In genomic region chr21:21385404-21385803, GRCh38 we compare ENCODE assay signal across 29 cellular contexts.
"Had no signal": no experiment of that assay in that cellular context is flagged by ENCODE, and none has a peak within 500 bp of the region (broad histone marks: within the 10 kb centered on the region; RNA-seq: fewer than 3 reads in every experiment).

No MANE protein-coding gene starts in this region.

- H3K9me3 ChIP-seq: breast epithelium had no signal

- H3K9ac ChIP-seq: KMS-11 had no signal

- DNase-seq: activated B cell treated with CpG ODN at 0.5 μM for 24 hours; activated CD4-positive, alpha-beta memory T cell treated with anti-CD3 and anti-CD28 coated beads for 36 hours; activated CD4-positive, alpha-beta T cell treated with anti-CD3 and anti-CD28 coated beads for 4 hours; activated CD4-positive, alpha-beta T cell treated with anti-CD3 and anti-CD28 coated beads, Interleukin-2, amount 50 U/mL, for 1 hour; activated CD4-positive, CD25-positive, alpha-beta regulatory T cell treated with anti-CD3 and anti-CD28 coated beads, Interleukin-2, amount 50 U/mL, for 72 hours; activated CD8-positive, alpha-beta memory T cell treated with anti-CD3 and anti-CD28 coated beads, Interleukin-2, amount 50 U/mL, for 48 hours; activated effector memory CD4-positive, alpha-beta T cell treated with Interleukin-2 at 50 U/mL for 16 hours; activated naive CD4-positive, alpha-beta T cell treated with anti-CD3 and anti-CD28 coated beads, Interleukin-2, amount 10 ng/mL, durations not matched to agents 7 days and 5 days; activated T-cell treated with anti-CD3 and anti-CD28 coated beads, Interleukin-2, amount 50 U/mL, for 48 hours; amniotic stem cell; aorta; caudate nucleus; cerebellar nuclear complex; MM.1S; MV-4-11; NCI-H1092; NCI-H1436 treated with DMSO at 0.1 percent for 48 hours; NCI-H1694 treated with DMSO at 0.1 percent for 48 hours; NCI-H2029; NCI-H524; Right ventricle myocardium superior; SW 1271; T-helper 1 cell; T-helper 2 cell; T-helper 9 cell had no signal

- H3K27me3 Mint-ChIP-seq: activated B cell treated with CpG ODN at 0.5 μM for 24 hours; activated CD4-positive, alpha-beta memory T cell treated with anti-CD3 and anti-CD28 coated beads for 36 hours; activated naive CD4-positive, alpha-beta T cell treated with anti-CD3 and anti-CD28 coated beads, Interleukin-2, amount 10 ng/mL, durations not matched to agents 7 days and 5 days; activated naive CD8-positive, alpha-beta T cell had no signal

- H3K36me3 Mint-ChIP-seq: activated CD4-positive, alpha-beta memory T cell treated with anti-CD3 and anti-CD28 coated beads for 36 hours; activated naive CD4-positive, alpha-beta T cell treated with anti-CD3 and anti-CD28 coated beads, Interleukin-2, amount 10 ng/mL, durations not matched to agents 7 days and 5 days; activated naive CD8-positive, alpha-beta T cell had no signal

- H3K4me1 Mint-ChIP-seq: activated B cell treated with CpG ODN at 0.5 μM for 24 hours; activated naive CD4-positive, alpha-beta T cell treated with anti-CD3 and anti-CD28 coated beads, Interleukin-2, amount 10 ng/mL, durations not matched to agents 7 days and 5 days had no signal

- H3K27ac ChIP-seq: breast epithelium, KMS-11, VCaP had no signal

- H3K4me2 ChIP-seq: KMS-11 had no signal

- H3K36me3 ChIP-seq: breast epithelium had no signal

- H3K4me1 ChIP-seq: breast epithelium had no signal

- H3K4me3 Mint-ChIP-seq: activated B cell treated with CpG ODN at 0.5 μM for 24 hours; activated CD4-positive, alpha-beta memory T cell treated with anti-CD3 and anti-CD28 coated beads for 36 hours; activated naive CD4-positive, alpha-beta T cell treated with anti-CD3 and anti-CD28 coated beads, Interleukin-2, amount 10 ng/mL, durations not matched to agents 7 days and 5 days; activated naive CD8-positive, alpha-beta T cell had no signal

- H3K4me3 ChIP-seq: breast epithelium had no signal

- H3K27ac Mint-ChIP-seq: activated B cell treated with CpG ODN at 0.5 μM for 24 hours; activated CD4-positive, alpha-beta memory T cell treated with anti-CD3 and anti-CD28 coated beads for 36 hours; activated naive CD4-positive, alpha-beta T cell treated with anti-CD3 and anti-CD28 coated beads, Interleukin-2, amount 10 ng/mL, durations not matched to agents 7 days and 5 days; activated naive CD8-positive, alpha-beta T cell had no signal

- H3K27me3 ChIP-seq: breast epithelium had no signal
